18 cellular contexts compared by ENCODE assay signal in genomic region chr21:32349333-32349944, GRCh38. TPM values are rescaled to one million over a fixed set of nuclear protein-coding genes. Genes with fewer than 3 reads are reported as not detected.
DNase-seq lines count a peak whose midpoint lies in the region; ATAC-seq and TF ChIP-seq lines count a peak whose summit lies in the region.
"Had no signal": no experiment of that assay in that cellular context is flagged by ENCODE, and none has a peak within 500 bp of the region (broad histone marks: within the 10 kb centered on the region; RNA-seq: fewer than 3 reads in every experiment).

No MANE protein-coding gene starts in this region.

- TF ChIP-seq CTCF in VCaP (conservative IDR thresholded peaks at IDR 0.05) (no peak), suprapubic skin (IDR thresholded peaks at IDR 0.05) (no peak), uterus (IDR thresholded peaks at IDR 0.05) (no peak)

- peak; percentile 34 to 47 for ATAC-seq in activated T-cell treated with anti-CD3 and anti-CD28 coated beads, Interleukin-2, amount 50 U/mL, for 72 hours (replicated peaks in 1 of 2)
- ATAC-seq in esophagus mucosa = peak; percentile 4
- ATAC-seq: CD8-positive, alpha-beta T cell had no signal

- H2AK5ac ChIP-seq in trophoblast cell (ENCODE audit: low read length) = no peak overlapping the region

- H3K9ac ChIP-seq in trophoblast cell (ENCODE audit: low read length) = no peak overlapping the region

- no peak overlapping the region for H3K4me3 ChIP-seq in suprapubic skin
- no peak overlapping the region for H3K4me3 ChIP-seq in trophoblast cell (ENCODE audit: low read depth, low read length)
- no peak overlapping the region for H3K4me3 ChIP-seq in uterus

- no peak overlapping the region for H2BK120ac ChIP-seq in trophoblast cell (ENCODE audit: insufficient read depth, low read length, poor library complexity)

- no peak overlapping the region for H2BK5ac ChIP-seq in trophoblast cell (ENCODE audit: low read depth, low read length, poor library complexity)

- H4K8ac ChIP-seq in trophoblast cell (ENCODE audit: low read depth, low read length) = no peak overlapping the region

- H3K79me1 ChIP-seq in trophoblast cell (ENCODE audit: low read length) = no peaks in the 10 kb centered on the region

- H3K36me3 ChIP-seq in suprapubic skin (peaks cover 95% of the 10 kb centered on the region), trophoblast cell (ENCODE audit: control insufficient read depth in 1 of 2, insufficient read depth in 2 of 2, low read length in 2 of 2) (peaks cover 50 to 64% of the 10 kb centered on the region in 2 experiments), uterus (no peaks in the 10 kb centered on the region)

- no peaks in the 10 kb centered on the region for H3K9me3 ChIP-seq in suprapubic skin
- peaks cover 4% of the 10 kb centered on the region for H3K9me3 ChIP-seq in trophoblast cell (ENCODE audit: insufficient read depth, low read depth, low read length)
- H3K9me3 ChIP-seq in uterus = peaks cover 0 to 7% of the 10 kb centered on the region in 2 donors

- H3K4me1 Mint-ChIP-seq in activated T-cell treated with anti-CD3 and anti-CD28 coated beads, Interleukin-2, amount 50 U/mL, for 72 hours (ENCODE audit: low read depth) = no peaks in the 10 kb centered on the region
- no peaks in the 10 kb centered on the region for H3K4me1 Mint-ChIP-seq in activated T-cell treated with anti-CD3 and anti-CD28 coated beads, Interleukin-2, amount 50 U/mL, for 24 hours (ENCODE audit: low read depth)

- H3K27me3 Mint-ChIP-seq in activated T-cell treated with anti-CD3 and anti-CD28 coated beads, Interleukin-2, amount 50 U/mL, for 72 hours (ENCODE audit: low read depth) = no peaks in the 10 kb centered on the region
- H3K27me3 Mint-ChIP-seq in activated T-cell treated with anti-CD3 and anti-CD28 coated beads, Interleukin-2, amount 50 U/mL, for 24 hours = no peaks in the 10 kb centered on the region

- H3K9me3 Mint-ChIP-seq in activated T-cell treated with anti-CD3 and anti-CD28 coated beads, Interleukin-2, amount 50 U/mL, for 72 hours = peaks cover 0 to 4% of the 10 kb centered on the region in 2 donors
- peaks cover 7% of the 10 kb centered on the region for H3K9me3 Mint-ChIP-seq in activated T-cell treated with anti-CD3 and anti-CD28 coated beads, Interleukin-2, amount 50 U/mL, for 24 hours

- DNase-seq in activated T-cell treated with anti-CD3 and anti-CD28 coated beads, Interleukin-2, amount 50 U/mL, for 72 hours = no peak
- DNase-seq in activated T-cell treated with anti-CD3 and anti-CD28 coated beads, Interleukin-2, amount 50 U/mL, for 24 hours = no peak
- DNase-seq in suprapubic skin (ENCODE audit: low spot score in 2 of 2) (peak in 1 of 2 donors; percentile 78), trophoblast cell (no peak), middle frontal gyrus (ENCODE audit: extremely low spot score, low spot score) (no peak), uterus (no peak)
- DNase-seq: DMS79, GOT3, NCI-H1105 treated with DMSO at 0.1 percent for 48 hours, NCI-H187, NCI-H526 treated with DMSO at 0.1 percent for 48 hours had no signal

- intact Hi-C loops in uterus (cut with DNase I; ENCODE audit: low total_unique reads) = no loop called here

- no peak overlapping the region for H2BK12ac ChIP-seq in trophoblast cell (ENCODE audit: low read length)

- H2AFZ ChIP-seq in trophoblast cell (ENCODE audit: insufficient read depth, low read length, poor library complexity) = no peak overlapping the region

- no peak overlapping the region for H3K14ac ChIP-seq in trophoblast cell (ENCODE audit: low read length)

- TF ChIP-seq POLR2A in suprapubic skin (IDR thresholded peaks at IDR 0.05) = no peak
- TF ChIP-seq POLR2A in uterus (IDR thresholded peaks at IDR 0.05) = no peak

- H3K27me3 ChIP-seq in suprapubic skin = no peaks in the 10 kb centered on the region
- no peaks in the 10 kb centered on the region for H3K27me3 ChIP-seq in trophoblast cell (ENCODE audit: insufficient read depth, low read length)
- H3K27me3 ChIP-seq in uterus = no peaks in the 10 kb centered on the region

- H4K12ac ChIP-seq in trophoblast cell (ENCODE audit: low read depth, low read length) = no peak overlapping the region

- no peak overlapping the region for H3K18ac ChIP-seq in trophoblast cell (ENCODE audit: low read length)

- no peak overlapping the region for H3K4me2 ChIP-seq in trophoblast cell (ENCODE audit: low read length)

- no peak overlapping the region for H3K27ac Mint-ChIP-seq in activated T-cell treated with anti-CD3 and anti-CD28 coated beads, Interleukin-2, amount 50 U/mL, for 72 hours
- H3K27ac Mint-ChIP-seq in activated T-cell treated with anti-CD3 and anti-CD28 coated beads, Interleukin-2, amount 50 U/mL, for 24 hours = no peak overlapping the region
- H3K27ac Mint-ChIP-seq: CD8-positive, alpha-beta T cell had no signal

- H3K4me1 ChIP-seq in suprapubic skin = peaks cover 50% of the 10 kb centered on the region
- peaks cover 15 to 30% of the 10 kb centered on the region in 2 experiments for H3K4me1 ChIP-seq in trophoblast cell (ENCODE audit: control insufficient read depth in 1 of 2, insufficient read depth in 2 of 2, low read length in 2 of 2)
- no peaks in the 10 kb centered on the region for H3K4me1 ChIP-seq in uterus

- WGBS in suprapubic skin = 87% methylated on average over 15 of the region's 16 CpGs
- WGBS in trophoblast cell (ENCODE audit: extremely low coverage, insufficient coverage, insufficient read length) = no CpG with 5 or more reads among the region's 16 CpGs

- TF ChIP-seq EP300 in suprapubic skin (IDR thresholded peaks at IDR 0.05) = no peak

- peak overlapping the region; percentile 98 for H3K27ac ChIP-seq in VCaP
- H3K27ac ChIP-seq in suprapubic skin = peak overlapping the region; percentile 86
- no peak overlapping the region for H3K27ac ChIP-seq in trophoblast cell (ENCODE audit: low read depth, low read length)
- no peak overlapping the region for H3K27ac ChIP-seq in uterus
- H3K27ac ChIP-seq: RWPE1 had no signal

- H3K23ac ChIP-seq in trophoblast cell (ENCODE audit: low read length) = no peak overlapping the region

- no peaks in the 10 kb centered on the region for H3K79me2 ChIP-seq in trophoblast cell (ENCODE audit: control insufficient read depth, insufficient read depth, low read length, poor library complexity)

- no peak overlapping the region for H4K91ac ChIP-seq in trophoblast cell (ENCODE audit: low read depth, low read length)

- peaks cover 29 to 48% of the 10 kb centered on the region in 2 donors for H3K36me3 Mint-ChIP-seq in activated T-cell treated with anti-CD3 and anti-CD28 coated beads, Interleukin-2, amount 50 U/mL, for 72 hours (ENCODE audit: insufficient read depth in 2 of 2)
- peaks cover 100% of the 10 kb centered on the region for H3K36me3 Mint-ChIP-seq in activated T-cell treated with anti-CD3 and anti-CD28 coated beads, Interleukin-2, amount 50 U/mL, for 24 hours (ENCODE audit: low read depth)

- no peak overlapping the region for H3K4ac ChIP-seq in trophoblast cell (ENCODE audit: low read depth, low read length)

- no peak overlapping the region for H3K4me3 Mint-ChIP-seq in activated T-cell treated with anti-CD3 and anti-CD28 coated beads, Interleukin-2, amount 50 U/mL, for 72 hours
- H3K4me3 Mint-ChIP-seq in activated T-cell treated with anti-CD3 and anti-CD28 coated beads, Interleukin-2, amount 50 U/mL, for 24 hours = no peak overlapping the region
- H3K4me3 Mint-ChIP-seq: CD8-positive, alpha-beta T cell had no signal

RNA-seq across cellular contexts. Expression of gene URB1, which starts 43.4 kb away (rescaled TPM):
- total RNA-seq in activated T-cell treated with anti-CD3 and anti-CD28 coated beads, Interleukin-2, amount 50 U/mL, for 72 hours = 10 to 100 TPM; 15.4 to 16.7 TPM
- total RNA-seq in esophagus mucosa (14.8 TPM), suprapubic skin (10 to 100 TPM; 23.7 to 49.4 (median 33.0) TPM), uterus (10 to 100 TPM; 11.8 to 31.0 (median 26.0) TPM)
- polyA plus RNA-seq in trophoblast cell (2013) = 3.0 TPM in 2 replicates

RNA-seq across cellular contexts. Expression of gene MRAP, which starts 50.8 kb away (rescaled TPM):
- not detected for total RNA-seq in activated T-cell treated with anti-CD3 and anti-CD28 coated beads, Interleukin-2, amount 50 U/mL, for 72 hours
- total RNA-seq in esophagus mucosa = not detected
- total RNA-seq in suprapubic skin = 1 to 10 TPM in 1 of 4 donors, under 1 TPM in 1, not detected in 2; 0.98 to 1.8 TPM
- polyA plus RNA-seq in trophoblast cell (2013) = not detected in 2 replicates
- not detected for total RNA-seq in uterus
- total RNA-seq: A172; CD8-positive, alpha-beta T cell; LHCN-M2 had no signal
- polyA plus RNA-seq: BJ had no signal

Comparison
In these comparisons a context has a peak if more than half of its experiments do, and no peak if none do; other contexts are left out.
1. H3K27ac ChIP-seq: peak in VCaP (single experiment) and suprapubic skin (single experiment); none in trophoblast cell (single experiment) and uterus (0 of 2).